In the genomic region with DNA sequence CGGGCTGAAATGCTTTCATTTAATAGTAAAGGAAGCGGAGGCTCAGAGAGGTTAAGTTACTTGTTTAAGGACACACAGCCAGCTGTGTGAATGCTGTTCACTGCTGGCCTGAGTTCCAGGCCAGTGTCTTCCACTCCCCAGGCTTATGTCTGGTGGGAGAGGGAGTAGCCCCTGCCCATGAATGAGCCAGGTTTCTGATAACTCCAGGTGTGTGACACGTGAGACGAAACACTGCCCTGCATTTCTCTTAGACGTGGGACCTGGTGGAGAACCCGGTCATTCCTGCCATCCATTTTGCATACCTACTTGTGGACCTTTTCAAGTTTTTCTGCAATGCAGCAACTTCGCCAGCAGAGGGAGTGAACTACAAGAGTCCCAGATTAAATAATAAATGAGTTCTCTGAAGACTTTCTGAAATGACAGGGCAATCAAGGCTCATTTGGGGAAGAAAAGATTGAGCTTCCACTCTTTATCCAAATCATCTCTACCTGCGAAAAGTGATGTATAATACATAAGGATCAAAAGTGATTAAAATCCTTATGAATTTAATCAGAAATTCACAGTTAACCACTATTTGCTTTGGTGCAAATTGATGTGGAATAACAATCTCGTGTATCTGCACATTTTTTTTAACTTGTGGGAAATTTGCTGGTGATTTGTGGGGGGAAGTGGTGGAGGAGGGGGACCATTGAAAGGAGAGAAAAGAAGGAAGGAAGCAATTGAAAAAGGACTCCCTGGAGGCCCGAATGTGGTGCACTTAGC, we compare ENCODE assay signal across 8 cellular contexts.
DNase-seq lines count a peak whose midpoint lies in the region; ATAC-seq and TF ChIP-seq lines count a peak whose summit lies in the region.

No MANE protein-coding gene starts in this region.

- H3F3A ChIP-seq in SU-DHL-6 (ENCODE audit: insufficient read depth), result no peaks in the 10 kb centered on the region

- H3K9ac ChIP-seq in SU-DHL-6 (ENCODE audit: low read length), result no peak overlapping the region

- no peak for TF ChIP-seq POLR2A in heart left ventricle (IDR thresholded peaks at IDR 0.05)

- H3K4me1 ChIP-seq in heart left ventricle (peaks cover 0 to 45% (median 9%) of the 10 kb centered on the region in 12 donors), right cardiac atrium (ENCODE audit: control insufficient read depth, insufficient read depth, low read length) (no peaks in the 10 kb centered on the region)

- H3K9me3 ChIP-seq in heart left ventricle (no peaks in the 10 kb centered on the region), right cardiac atrium (ENCODE audit: control insufficient read depth, low read length) (no peaks in the 10 kb centered on the region), SU-DHL-6 (ENCODE audit: insufficient read depth, low read length) (no peaks in the 10 kb centered on the region)

- TF ChIP-seq CTCF in heart left ventricle (IDR thresholded peaks at IDR 0.05) (peak; percentile 67 to 86 (median 81)), SU-DHL-6 (IDR thresholded peaks at IDR 0.05; ENCODE audit: insufficient read depth, low read length, poor library complexity, severe bottlenecking) (peak; percentile 64)

- no peak overlapping the region for H2AFZ ChIP-seq in SU-DHL-6 (ENCODE audit: low read depth, low read length, severe bottlenecking)

- H3K27me3 ChIP-seq in heart left ventricle (no peaks in the 10 kb centered on the region), right cardiac atrium (ENCODE audit: control insufficient read depth, insufficient read depth) (no peaks in the 10 kb centered on the region), SU-DHL-6 (ENCODE audit: low read length) (no peaks in the 10 kb centered on the region)

- H3K27ac ChIP-seq in heart left ventricle, result no peak overlapping the region
- H3K27ac ChIP-seq in right cardiac atrium (ENCODE audit: low read length), result no peak overlapping the region
- H3K27ac ChIP-seq in SU-DHL-6 (ENCODE audit: low read depth, low read length), result no peak overlapping the region

- H3K4me2 ChIP-seq in SU-DHL-6 (ENCODE audit: low read depth, low read length, poor library complexity, severe bottlenecking), result no peak overlapping the region

- H4K20me1 ChIP-seq in SU-DHL-6 (ENCODE audit: low read depth, low read length), result no peaks in the 10 kb centered on the region

- DNase-seq in heart left ventricle, result peak in 3 of 5 donors; percentile 45 to 57 (median 53)
- no peak for DNase-seq in right cardiac atrium
- peak; percentile 62 for DNase-seq in MV-4-11 (lab: John Stamatoyannopoulos, UW)
- DNase-seq in central memory CD4-positive, alpha-beta T cell, result peak; percentile 45
- peak in 1 of 2 donors; percentile 52 for DNase-seq in left colon
- DNase-seq in stimulated activated CD4-positive, alpha-beta T cell treated with anti-CD3 and anti-CD28 coated beads, TNF-alpha, amount 100 ng/mL, for 48 hours (ENCODE audit: low read depth in 3 of 3), result peak; percentile 12 to 27 (median 15)

- H3K79me2 ChIP-seq in SU-DHL-6 (ENCODE audit: insufficient read depth, low read length), result no peaks in the 10 kb centered on the region

- H3K36me3 ChIP-seq in heart left ventricle, result no peaks in the 10 kb centered on the region
- H3K36me3 ChIP-seq in SU-DHL-6 (ENCODE audit: low read length), result no peaks in the 10 kb centered on the region

- ATAC-seq in heart left ventricle, result no peak
- no peak for ATAC-seq in right cardiac atrium
- peak; percentile 62 for ATAC-seq in left colon
- no peak for ATAC-seq in GM21717 (IDR thresholded peaks at IDR 0.05; ENCODE audit: unreplicated experiment)

- intact Hi-C loops in heart left ventricle (cut with DNase I), result loop anchor here in 4 of 10 donors (2.0 to 10.0 kb wide), 4 partner anchors 171 to 717 kb away; partner anchors contain the start of gene ACKR3 (in 2 of the 4)
- intact Hi-C loops in right cardiac atrium (cut with DNase I), result loop anchor here in 1 of 4 donors (10.0 kb wide), 1 partner anchor 711 kb away; no protein-coding TSS in a partner anchor
- intact Hi-C loops in left colon (cut with DNase I, micrococcal nuclease), result no loop called here

- H3K4me3 ChIP-seq in heart left ventricle (no peak overlapping the region), right cardiac atrium (ENCODE audit: low read length) (no peak overlapping the region), SU-DHL-6 (ENCODE audit: insufficient read depth, low read length, poor library complexity, severe bottlenecking) (no peak overlapping the region)

- WGBS in heart left ventricle, 4 donors, result 36 to 49% (median 38%) methylated on average over 8 to 10 of the region's 10 CpGs
- 35% methylated on average over 10 of the region's 10 CpGs for WGBS in right cardiac atrium

- no peaks in the 10 kb centered on the region for H3K9me2 ChIP-seq in SU-DHL-6 (replicated peaks; ENCODE audit: insufficient read depth, low read length)

Comparison
In these comparisons a context has a peak if more than half of its experiments do, and no peak if none do; other contexts are left out.
1. DNase-seq: peak in heart left ventricle (3 of 5), MV-4-11 (single experiment), central memory CD4-positive, alpha-beta T cell (single experiment) and stimulated activated CD4-positive, alpha-beta T cell treated with anti-CD3 and anti-CD28 coated beads, TNF-alpha, amount 100 ng/mL, for 48 hours (3 of 3); none in right cardiac atrium (0 of 3).